Comparison of ENCODE assay signal across 16 cellular contexts in genomic region chr14:54427914-54428313, GRCh38. TPM values are rescaled to one million over a fixed set of nuclear protein-coding genes. Genes with fewer than 3 reads are reported as not detected.
DNase-seq lines count a peak whose midpoint lies in the region; ATAC-seq and TF ChIP-seq lines count a peak whose summit lies in the region.
"Had no signal": no experiment of that assay in that cellular context is flagged by ENCODE, and none has a peak within 500 bp of the region (broad histone marks: within the 10 kb centered on the region; RNA-seq: fewer than 3 reads in every experiment).

No MANE protein-coding gene starts in this region.

- intact Hi-C loops in Right ventricle myocardium superior (cut with DNase I) = no loop called here
- intact Hi-C loops in sigmoid colon (cut with DNase I) = no loop called here

- peaks cover 88% of the 10 kb centered on the region for H3K36me3 Mint-ChIP-seq in stimulated activated naive CD8-positive, alpha-beta T cell treated with anti-CD3 and anti-CD28 coated beads, Interleukin-15, Interleukin-2, amounts not matched to agents 100 ng/mL and 50 ng/mL, for 24 hours (ENCODE audit: low read depth)

- no peaks in the 10 kb centered on the region for H3K9me3 Mint-ChIP-seq in stimulated activated naive CD8-positive, alpha-beta T cell treated with anti-CD3 and anti-CD28 coated beads, Interleukin-15, Interleukin-2, amounts not matched to agents 100 ng/mL and 50 ng/mL, for 24 hours

- peak overlapping the region; percentile 89 for H3K27ac Mint-ChIP-seq in stimulated activated naive CD8-positive, alpha-beta T cell treated with anti-CD3 and anti-CD28 coated beads, Interleukin-15, Interleukin-2, amounts not matched to agents 100 ng/mL and 50 ng/mL, for 24 hours

- no peaks in the 10 kb centered on the region for H3K27me3 Mint-ChIP-seq in stimulated activated naive CD8-positive, alpha-beta T cell treated with anti-CD3 and anti-CD28 coated beads, Interleukin-15, Interleukin-2, amounts not matched to agents 100 ng/mL and 50 ng/mL, for 24 hours

- peaks cover 61% of the 10 kb centered on the region for H3K4me1 Mint-ChIP-seq in stimulated activated naive CD8-positive, alpha-beta T cell treated with anti-CD3 and anti-CD28 coated beads, Interleukin-15, Interleukin-2, amounts not matched to agents 100 ng/mL and 50 ng/mL, for 24 hours (ENCODE audit: low read depth)

- WGBS in sigmoid colon, 2 donors = 93 to 95% methylated on average over 3 of the region's 3 CpGs

- no peak overlapping the region for H3K4me3 ChIP-seq in sigmoid colon

- H3K4me3 Mint-ChIP-seq in stimulated activated naive CD8-positive, alpha-beta T cell treated with anti-CD3 and anti-CD28 coated beads, Interleukin-15, Interleukin-2, amounts not matched to agents 100 ng/mL and 50 ng/mL, for 24 hours = no peak overlapping the region

- H3K27me3 ChIP-seq in sigmoid colon = no peaks in the 10 kb centered on the region

- no peak for ATAC-seq in stimulated activated naive CD8-positive, alpha-beta T cell treated with anti-CD3 and anti-CD28 coated beads, Interleukin-15, Interleukin-2, amounts not matched to agents 100 U/mL and 50 U/mL, for 24 hours
- peak; percentile 87 for ATAC-seq in Right ventricle myocardium superior (ENCODE audit: poor library complexity)

- no peak for TF ChIP-seq EP300 in sigmoid colon (IDR thresholded peaks at IDR 0.05)

- TF ChIP-seq POLR2A in sigmoid colon (IDR thresholded peaks at IDR 0.05) = no peak

- H3K4me1 ChIP-seq in sigmoid colon = no peaks in the 10 kb centered on the region

- no peak overlapping the region for H3K27ac ChIP-seq in sigmoid colon
- H3K27ac ChIP-seq: HL-60 had no signal

- no peaks in the 10 kb centered on the region for H3K9me3 ChIP-seq in sigmoid colon

- H3K36me3 ChIP-seq in sigmoid colon = peaks cover 5 to 69% (median 23%) of the 10 kb centered on the region in 4 donors

- TF ChIP-seq CTCF in sigmoid colon (IDR thresholded peaks at IDR 0.05) = no peak

- DNase-seq in stimulated activated naive CD8-positive, alpha-beta T cell treated with anti-CD3 and anti-CD28 coated beads, Interleukin-15, Interleukin-2, amounts not matched to agents 100 U/mL and 50 U/mL, for 24 hours = no peak
- DNase-seq in Right ventricle myocardium superior (no peak), myocyte (ENCODE audit: low read depth) (peak; percentile 38), sigmoid colon (no peak), T-helper 1 cell (no peak), NCI-H1417 (lab: John Stamatoyannopoulos, UW) (no peak)
- DNase-seq: COR-L47, DMS153, GOT3, MV-4-11, NCI-H1417 treated with DMSO at 0.1 percent for 48 hours, NCI-H2029 treated with DMSO at 0.1 percent for 48 hours, NCI-H748 treated with DMSO at 0.1 percent for 48 hours, OCI-M1 had no signal

RNA-seq across cellular contexts. Expression of gene CNIH1, which starts 13.3 kb away (rescaled TPM):
- total RNA-seq in Right ventricle myocardium superior (97.0 TPM), myocyte (162 and 280 TPM in 2 replicates), sigmoid colon (100 to 1,000 TPM; 147 to 261 (median 201) TPM)
- polyA plus RNA-seq in myocyte (2012) = 130 TPM
- 100 to 1,000 TPM in 2 of 3 donors, 10 to 100 TPM in 1; 97.6 to 119 (median 104) TPM for polyA plus RNA-seq in sigmoid colon

RNA-seq across cellular contexts. Expression of gene CDKN3, which starts 31.1 kb away (rescaled TPM):
- total RNA-seq in Right ventricle myocardium superior (5.2 TPM), myocyte (3.5 and 5.0 TPM in 2 replicates), sigmoid colon (1 to 10 TPM in 3 of 4 donors, not detected in 1; 1.1 to 2.4 (median 1.8) TPM)
- polyA plus RNA-seq in myocyte (2012) = 3.4 TPM
- 10 to 100 TPM; 10.8 to 41.8 (median 26.8) TPM for polyA plus RNA-seq in sigmoid colon
